8 cellular contexts compared by ENCODE assay signal in genomic region chr16:378113-378820, GRCh38. TPM values are rescaled to one million over a fixed set of nuclear protein-coding genes. Genes with fewer than 3 reads are reported as not detected.
DNase-seq lines count a peak whose midpoint lies in the region; ATAC-seq and TF ChIP-seq lines count a peak whose summit lies in the region.
"Not testable (repeated sequence)": the region's sequence is repeated elsewhere in the genome, so short reads cannot be mapped to it uniquely, and the experiment has no call there.

No MANE protein-coding gene starts in this region.

- H3K27me3 Mint-ChIP-seq in naive thymus-derived CD4-positive, alpha-beta T cell, result not testable (repeated sequence)

- not testable (repeated sequence) for H3K4me3 ChIP-seq in BLaER1; HEK293 (ENCODE audit: low read depth, low read length); RWPE2 (ENCODE audit: severe bottlenecking); body of pancreas; naive thymus-derived CD4-positive, alpha-beta T cell (ENCODE audit: low read length); neuronal stem cell (ENCODE audit: low read length in 2 of 2)
- H3K4me3 ChIP-seq in iPS-20b (ENCODE audit: low read length) (peak overlapping the region; percentile 26; the same call in 1 of the 2 replicates), stomach (peak overlapping the region in 1 of 4 donors; percentile 3)

- H3K4me1 Mint-ChIP-seq in naive thymus-derived CD4-positive, alpha-beta T cell, result peaks cover 2 to 28% (median 13%) of the 10 kb centered on the region in 7 donors

- H2AFZ ChIP-seq in neuronal stem cell (ENCODE audit: low read length), result not testable (repeated sequence)

- H3K9ac ChIP-seq in BLaER1, result 0 out of 2 replicates have a peak overlapping the region, but pooled peaks have one; percentile 15
- not testable (repeated sequence) for H3K9ac ChIP-seq in iPS-20b (ENCODE audit: low read depth, low read length); neuronal stem cell (ENCODE audit: low read depth, low read length, poor library complexity)

- H3K4me2 ChIP-seq in BLaER1; neuronal stem cell (ENCODE audit: insufficient read depth, low read length, poor library complexity, severe bottlenecking): not testable (repeated sequence)

- H3K4ac ChIP-seq in neuronal stem cell (ENCODE audit: low read length), result not testable (repeated sequence)

- H4K91ac ChIP-seq in neuronal stem cell (ENCODE audit: low read depth, low read length, poor library complexity), result not testable (repeated sequence)

- H3K4me3 Mint-ChIP-seq in naive thymus-derived CD4-positive, alpha-beta T cell, result peak overlapping the region in 4 of 10 donors; percentile 25 to 88 (median 70)

- POLR2A ChIA-PET in HEK293 (lab: Yijun Ruan, JAX), result not testable (repeated sequence)
- POLR2A ChIA-PET in naive thymus-derived CD4-positive, alpha-beta T cell (lab: Charles Lee), result interaction anchor here (1.5 to 7.7 kb wide), 3 partner anchors 7 to 19 kb away, joined by 3 to 120 read pairs (median 59); partner anchors contain the start of genes DECR2, MRPL28 and NME4

- H2BK15ac ChIP-seq in neuronal stem cell (ENCODE audit: low read length), result not testable (repeated sequence)

- 79 to 85% methylated on average over 29 to 35 of the region's 36 CpGs for WGBS in body of pancreas, 2 donors
- no CpG with 5 or more reads among the region's 36 CpGs for WGBS in neuronal stem cell (ENCODE audit: extremely low coverage in 2 of 2, insufficient read length in 2 of 2, insufficient replicate concordance in 1 of 2), 2 donors
- WGBS in stomach, 5 donors, result 88 to 93% (median 92%) methylated on average over 26 to 36 of the region's 36 CpGs

- H3K9me3 Mint-ChIP-seq in naive thymus-derived CD4-positive, alpha-beta T cell, result not testable (repeated sequence)

- not testable (repeated sequence) for ATAC-seq in RWPE2 (ENCODE audit: low read depth); body of pancreas; naive thymus-derived CD4-positive, alpha-beta T cell

- H3K9me3 ChIP-seq in BLaER1; HEK293 (ENCODE audit: control insufficient read depth, insufficient read depth, low read depth, low read length); RWPE2 (ENCODE audit: severe bottlenecking); body of pancreas; iPS-20b (ENCODE audit: insufficient read depth, low read depth, low read length); naive thymus-derived CD4-positive, alpha-beta T cell (ENCODE audit: control insufficient read depth in 2 of 3, low read length in 3 of 3); neuronal stem cell (replicated peaks in 1 of 2; ENCODE audit: control insufficient read depth in 2 of 2, insufficient read depth in 1 of 2, low read depth in 1 of 2, low read length in 2 of 2); stomach: not testable (repeated sequence)

- H4K20me1 ChIP-seq in BLaER1, result peaks cover 34% of the 10 kb centered on the region

- H2BK120ac ChIP-seq in neuronal stem cell (ENCODE audit: low read depth, low read length), result not testable (repeated sequence)

- DNase-seq in RWPE2 (ENCODE audit: low spot score), result peak; percentile 49
- not testable (repeated sequence) for DNase-seq in body of pancreas; naive thymus-derived CD4-positive, alpha-beta T cell; neuronal stem cell (ENCODE audit: low spot score); stomach

- not testable (repeated sequence) for H3K27me3 ChIP-seq in BLaER1; RWPE2 (ENCODE audit: insufficient read depth, poor library complexity, severe bottlenecking); body of pancreas; naive thymus-derived CD4-positive, alpha-beta T cell (ENCODE audit: control insufficient read depth in 2 of 2, insufficient read depth in 2 of 2, low read length in 2 of 2); stomach
- H3K27me3 ChIP-seq in iPS-20b (ENCODE audit: insufficient read depth, low read length) (peaks cover 10% of the 10 kb centered on the region), neuronal stem cell (ENCODE audit: control insufficient read depth in 3 of 3, insufficient read depth in 3 of 3, low read depth in 1 of 3, low read length in 3 of 3) (peaks cover 0 to 12% (median 7%) of the 10 kb centered on the region in 3 experiments)

- not testable (repeated sequence) for TF ChIP-seq EP300 in stomach (IDR thresholded peaks at IDR 0.05)

- H2AK5ac ChIP-seq in neuronal stem cell (ENCODE audit: low read depth, low read length), result not testable (repeated sequence)

- H2BK5ac ChIP-seq in neuronal stem cell (ENCODE audit: low read length), result not testable (repeated sequence)

- H4K8ac ChIP-seq in neuronal stem cell (ENCODE audit: low read depth, low read length), result not testable (repeated sequence)

- H3K23ac ChIP-seq in neuronal stem cell (ENCODE audit: low read depth, low read length, poor library complexity), result peak overlapping the region; percentile 31

- not testable (repeated sequence) for H3K27ac ChIP-seq in BLaER1; HEK293 (ENCODE audit: extremely low read depth, low read depth, low read length); RWPE2 (ENCODE audit: poor library complexity, severe bottlenecking); iPS-20b (ENCODE audit: low read length); neuronal stem cell (replicated peaks; ENCODE audit: low read length)
- H3K27ac ChIP-seq in body of pancreas, result peak overlapping the region in 3 of 4 donors; percentile 89 to 93 (median 91)
- peak overlapping the region; percentile 81 for H3K27ac ChIP-seq in naive thymus-derived CD4-positive, alpha-beta T cell (ENCODE audit: low read depth, low read length)
- H3K27ac ChIP-seq in stomach, result peak overlapping the region in 3 of 5 donors; percentile 89 to 97 (median 90)

- peak overlapping the region in 6 of 9 donors; percentile 22 to 97 (median 78) for H3K27ac Mint-ChIP-seq in naive thymus-derived CD4-positive, alpha-beta T cell

- intact Hi-C loops in body of pancreas (cut with DNase I); naive thymus-derived CD4-positive, alpha-beta T cell (cut with micrococcal nuclease); stomach (cut with DNase I; ENCODE audit: low total_unique reads): not testable (repeated sequence)

- not testable (repeated sequence) for H3K14ac ChIP-seq in neuronal stem cell (ENCODE audit: low read length)

- H3K36me3 Mint-ChIP-seq in naive thymus-derived CD4-positive, alpha-beta T cell, result not testable (repeated sequence)

- H3K18ac ChIP-seq in neuronal stem cell (ENCODE audit: low read length), result not testable (repeated sequence)

- TF ChIP-seq CTCF in HEK293 (tag by site-specific recombination; IDR thresholded peaks at IDR 0.05); RWPE2 (IDR thresholded peaks at IDR 0.05; ENCODE audit: poor library complexity, severe bottlenecking); body of pancreas (IDR thresholded peaks at IDR 0.05); stomach (IDR thresholded peaks at IDR 0.05): not testable (repeated sequence)

- TF ChIP-seq POLR2A in body of pancreas (IDR thresholded peaks at IDR 0.05); stomach (IDR thresholded peaks at IDR 0.05): not testable (repeated sequence)

- H3K4me1 ChIP-seq in BLaER1 (peaks cover 28% of the 10 kb centered on the region), body of pancreas (peaks cover 29% of the 10 kb centered on the region), iPS-20b (ENCODE audit: insufficient read depth, low read length) (peaks cover 15% of the 10 kb centered on the region; the same call in 1 of the 2 replicates), neuronal stem cell (ENCODE audit: control insufficient read depth in 2 of 2, insufficient read depth in 1 of 2, low read depth in 1 of 2, low read length in 2 of 2) (peaks cover 10 to 11% of the 10 kb centered on the region in 2 donors), stomach (peaks cover 32 to 40% (median 38%) of the 10 kb centered on the region in 4 donors)
- H3K4me1 ChIP-seq in HEK293 (ENCODE audit: control insufficient read depth, insufficient read depth, low read length); RWPE2 (ENCODE audit: insufficient read depth, poor library complexity, severe bottlenecking): not testable (repeated sequence)
- H3K4me1 ChIP-seq in naive thymus-derived CD4-positive, alpha-beta T cell (ENCODE audit: control insufficient read depth in 2 of 2, insufficient read depth in 2 of 2, low read length in 2 of 2), result peaks cover 13 to 14% of the 10 kb centered on the region in 2 donors

- peaks cover 18% of the 10 kb centered on the region for H3K79me1 ChIP-seq in neuronal stem cell (ENCODE audit: low read depth, low read length)

- not testable (repeated sequence) for H2BK12ac ChIP-seq in neuronal stem cell (ENCODE audit: low read length)

- CTCF ChIA-PET in HEK293 (lab: Yijun Ruan, JAX), result interaction anchor here (1.0 kb wide), 1 partner anchor 8 kb away, joined by 3 read pairs; the partner anchor contains the start of gene MRPL28
- CTCF ChIA-PET in naive thymus-derived CD4-positive, alpha-beta T cell (lab: Charles Lee), result not testable (repeated sequence)

- H3K36me3 ChIP-seq in BLaER1, result peaks cover 46% of the 10 kb centered on the region
- peaks cover 0 to 40% of the 10 kb centered on the region in 2 experiments; a peak in 1 of 3 replicates for H3K36me3 ChIP-seq in HEK293 (ENCODE audit: control insufficient read depth in 2 of 2, insufficient read depth in 1 of 2, low read length in 2 of 2)
- H3K36me3 ChIP-seq in RWPE2 (ENCODE audit: low read depth), result not testable (repeated sequence)
- peaks cover 26 to 29% of the 10 kb centered on the region in 2 donors for H3K36me3 ChIP-seq in body of pancreas (replicated peaks in 1 of 2; ENCODE audit: insufficient read depth in 1 of 2, low read depth in 2 of 2)
- H3K36me3 ChIP-seq in iPS-20b (ENCODE audit: insufficient read depth, low read depth, low read length), result peaks cover 36% of the 10 kb centered on the region
- peaks cover 0 to 48% (median 8%) of the 10 kb centered on the region in 3 experiments for H3K36me3 ChIP-seq in naive thymus-derived CD4-positive, alpha-beta T cell (ENCODE audit: control insufficient read depth in 2 of 3, insufficient read depth in 3 of 3, low read length in 3 of 3)
- peaks cover 25 to 42% of the 10 kb centered on the region in 2 donors for H3K36me3 ChIP-seq in neuronal stem cell (replicated peaks in 1 of 2; ENCODE audit: control insufficient read depth in 2 of 2, insufficient read depth in 2 of 2, low read length in 2 of 2)
- peaks cover 36 to 47% (median 45%) of the 10 kb centered on the region in 4 donors for H3K36me3 ChIP-seq in stomach

RNA-seq across cellular contexts. Expression of gene PGAP6, which starts 3.5 kb away (rescaled TPM):
- 100 to 1,000 TPM in 1 of 2 donors, 10 to 100 TPM in 1; 83.8 to 113 TPM for total RNA-seq in body of pancreas
- 100 to 1,000 TPM in 1 of 5 experiments, 10 to 100 TPM in 4; 32.2 to 107 (median 89.4) TPM for total RNA-seq in naive thymus-derived CD4-positive, alpha-beta T cell
- polyA plus RNA-seq in naive thymus-derived CD4-positive, alpha-beta T cell, result 10 to 100 TPM; 17.0 to 52.4 TPM
- 30.5 TPM for polyA plus RNA-seq in neuronal stem cell (2013, experiment 1 of 2)
- 28.5 TPM for polyA plus RNA-seq in neuronal stem cell (2013, experiment 2 of 2)
- 100 to 1,000 TPM in 4 of 5 donors, 10 to 100 TPM in 1; 20.7 to 364 (median 162) TPM for total RNA-seq in stomach
- polyA plus RNA-seq in stomach, result 10 to 100 TPM; 27.7 to 54.4 (median 33.9) TPM

RNA-seq across cellular contexts. Expression of gene MRPL28, which starts 7.9 kb away (rescaled TPM):
- total RNA-seq in body of pancreas, result 10 to 100 TPM; 22.1 to 31.0 TPM
- 10 to 100 TPM; 21.9 to 86.2 (median 26.5) TPM for total RNA-seq in naive thymus-derived CD4-positive, alpha-beta T cell
- 10 to 100 TPM; 44.1 to 71.7 TPM for polyA plus RNA-seq in naive thymus-derived CD4-positive, alpha-beta T cell
- 68.8 TPM for polyA plus RNA-seq in neuronal stem cell (2013, experiment 1 of 2)
- 73.1 TPM for polyA plus RNA-seq in neuronal stem cell (2013, experiment 2 of 2)
- 100 to 1,000 TPM in 1 of 5 donors, 10 to 100 TPM in 3, 1 to 10 TPM in 1; 9.9 to 106 (median 30.7) TPM for total RNA-seq in stomach
- 100 to 1,000 TPM in 1 of 3 donors, 10 to 100 TPM in 2; 78.8 to 100 (median 83.4) TPM for polyA plus RNA-seq in stomach

RNA-seq across cellular contexts. Expression of gene NME4, which starts 18.7 kb away (rescaled TPM):
- total RNA-seq in body of pancreas (10 to 100 TPM; 20.2 to 33.0 TPM), stomach (100 to 1,000 TPM in 1 of 5 donors, 10 to 100 TPM in 4; 23.3 to 187 (median 49.0) TPM)
- total RNA-seq in naive thymus-derived CD4-positive, alpha-beta T cell, result 10 to 100 TPM; 40.2 to 58.1 (median 42.9) TPM
- polyA plus RNA-seq in naive thymus-derived CD4-positive, alpha-beta T cell, result 10 to 100 TPM; 76.7 to 88.6 TPM
- polyA plus RNA-seq in neuronal stem cell (2013, experiment 1 of 2), result 329 TPM
- polyA plus RNA-seq in neuronal stem cell (2013, experiment 2 of 2), result 313 TPM
- polyA plus RNA-seq in stomach, result 10 to 100 TPM; 84.0 to 97.7 (median 95.6) TPM

RNA-seq across cellular contexts. Expression of gene DECR2, which starts 23.4 kb away (rescaled TPM):
- 10 to 100 TPM; 38.9 to 41.2 TPM for total RNA-seq in body of pancreas
- total RNA-seq in naive thymus-derived CD4-positive, alpha-beta T cell, result 10 to 100 TPM in 3 of 5 experiments, 1 to 10 TPM in 2; 7.9 to 13.8 (median 11.6) TPM
- 1 to 10 TPM; 7.8 to 7.9 TPM for polyA plus RNA-seq in naive thymus-derived CD4-positive, alpha-beta T cell
- polyA plus RNA-seq in neuronal stem cell (2013, experiment 1 of 2), result 17.1 TPM
- polyA plus RNA-seq in neuronal stem cell (2013, experiment 2 of 2), result 17.8 TPM
- total RNA-seq in stomach, result 100 to 1,000 TPM in 1 of 5 donors, 10 to 100 TPM in 2, 1 to 10 TPM in 2; 5.8 to 149 (median 12.5) TPM
- polyA plus RNA-seq in stomach, result 10 to 100 TPM; 20.8 to 24.5 (median 22.6) TPM

RNA-seq across cellular contexts. Expression of gene AXIN1, which starts 25.7 kb away (rescaled TPM):
- total RNA-seq in body of pancreas (10 to 100 TPM; 14.8 TPM), stomach (10 to 100 TPM; 11.7 to 69.2 (median 17.0) TPM)
- total RNA-seq in naive thymus-derived CD4-positive, alpha-beta T cell, result 10 to 100 TPM; 25.6 to 45.9 (median 37.5) TPM
- 1 to 10 TPM; 1.2 to 2.5 TPM for polyA plus RNA-seq in naive thymus-derived CD4-positive, alpha-beta T cell
- 19.3 TPM for polyA plus RNA-seq in neuronal stem cell (2013, experiment 1 of 2)
- 18.9 TPM for polyA plus RNA-seq in neuronal stem cell (2013, experiment 2 of 2)
- 10 to 100 TPM; 13.3 to 19.1 (median 17.9) TPM for polyA plus RNA-seq in stomach
